Comparison of ENCODE assay signal across 1 cellular context in genomic region chr14:105473677-105474477, GRCh38.
TF ChIP-seq lines count a peak whose summit lies in the region.

No MANE protein-coding gene starts in this region.

TF ChIP-seq in HepG2, 621 proteins besides CTCF, POLR2A, EP300 and RAD21:
- TF ChIP-seq MAFF (IDR thresholded peaks at IDR 0.05; ENCODE audit: low read depth, low read length) (no peak), HNF4G (IDR thresholded peaks at IDR 0.05; ENCODE audit: borderline replicate concordance, low read depth, low read length) (no peak), HNF4G (CRISPR knock-in tag; IDR thresholded peaks at IDR 0.05; ENCODE audit: borderline replicate concordance, low read depth) (no peak), HNRNPLL (IDR thresholded peaks at IDR 0.05; ENCODE audit: low read depth, low read length, poor library complexity, severe bottlenecking) (peak; percentile 30), SMARCE1 (IDR thresholded peaks at IDR 0.05; ENCODE audit: borderline replicate concordance) (no peak), RFX3 (CRISPR knock-in tag; IDR thresholded peaks at IDR 0.05) (peak; percentile 77), XBP1 (CRISPR knock-in tag; IDR thresholded peaks at IDR 0.05) (no peak), MBNL3 (CRISPR knock-in tag; conservative IDR thresholded peaks at IDR 0.05) (no peak), SIN3A (IDR thresholded peaks at IDR 0.05; ENCODE audit: borderline replicate concordance, low read depth, low read length) (peak; percentile 37; the same call in 1 of the 2 replicates), ZFP82 (CRISPR knock-in tag; IDR thresholded peaks at IDR 0.05; ENCODE audit: borderline replicate concordance) (no peak), RFX1 (IDR thresholded peaks at IDR 0.05) (peak; percentile 83), TAF1 (CRISPR knock-in tag; IDR thresholded peaks at IDR 0.05) (no peak), SKI (IDR thresholded peaks at IDR 0.05; ENCODE audit: partially characterized antibody) (peak; percentile 52), NRL (CRISPR knock-in tag; IDR thresholded peaks at IDR 0.05; ENCODE audit: borderline replicate concordance) (0 out of 2 replicates have a peak, but pooled peaks have one; percentile 34), HES4 (CRISPR knock-in tag; IDR thresholded peaks at IDR 0.05; ENCODE audit: borderline replicate concordance) (no peak), MXI1 (IDR thresholded peaks at IDR 0.05; ENCODE audit: borderline replicate concordance, low read depth, low read length) (peak; percentile 81; the same call in 2 of the 3 replicates), ZNF230 (CRISPR knock-in tag; IDR thresholded peaks at IDR 0.05) (no peak), KAT8 (CRISPR knock-in tag; IDR thresholded peaks at IDR 0.05) (no peak), RFX5 (IDR thresholded peaks at IDR 0.05; ENCODE audit: low read depth, low read length) (peak; percentile 80; the same call in 1 of the 2 replicates), ZNF703 (CRISPR knock-in tag; IDR thresholded peaks at IDR 0.05; ENCODE audit: borderline replicate concordance) (no peak), RBAK (CRISPR knock-in tag; IDR thresholded peaks at IDR 0.05) (no peak), SAP130 (CRISPR knock-in tag; IDR thresholded peaks at IDR 0.05; ENCODE audit: low read depth) (peak; percentile 62), ARNT (IDR thresholded peaks at IDR 0.05) (no peak), XRCC5 (optimal IDR thresholded peaks at IDR 0.05; ENCODE audit: low read length) (no peak), ASH2L (IDR thresholded peaks at IDR 0.05; ENCODE audit: insufficient read length, low read depth, low read length) (no peak), AHDC1 (CRISPR knock-in tag; IDR thresholded peaks at IDR 0.05; ENCODE audit: borderline replicate concordance) (no peak), RBM22 (optimal IDR thresholded peaks at IDR 0.05; ENCODE audit: low read length) (no peak), EEA1 (CRISPR knock-in tag; IDR thresholded peaks at IDR 0.05; ENCODE audit: borderline replicate concordance) (no peak), ZNF737 (CRISPR knock-in tag; IDR thresholded peaks at IDR 0.05; ENCODE audit: borderline replicate concordance) (no peak), ZNF784 (CRISPR knock-in tag; IDR thresholded peaks at IDR 0.05; ENCODE audit: borderline replicate concordance) (no peak), GTF3A (CRISPR knock-in tag; conservative IDR thresholded peaks at IDR 0.05) (no peak), ZNF235 (CRISPR knock-in tag; IDR thresholded peaks at IDR 0.05; ENCODE audit: borderline replicate concordance) (no peak), NKX3-1 (CRISPR knock-in tag; IDR thresholded peaks at IDR 0.05) (no peak), GATAD2A (CRISPR knock-in tag; IDR thresholded peaks at IDR 0.05) (no peak), ELF4 (CRISPR knock-in tag; IDR thresholded peaks at IDR 0.05; ENCODE audit: borderline replicate concordance) (no peak), EHMT2 (IDR thresholded peaks at IDR 0.05; ENCODE audit: borderline replicate concordance, low read depth, low read length) (no peak), ZBTB7A (CRISPR knock-in tag; IDR thresholded peaks at IDR 0.05) (no peak), KDM4B (CRISPR knock-in tag; IDR thresholded peaks at IDR 0.05) (no peak), MBD4 (IDR thresholded peaks at IDR 0.05; ENCODE audit: borderline replicate concordance, low read length) (no peak), NFKB2 (CRISPR knock-in tag; IDR thresholded peaks at IDR 0.05; ENCODE audit: borderline replicate concordance) (no peak), HNRNPK (IDR thresholded peaks at IDR 0.05; ENCODE audit: low read depth, low read length, poor library complexity, severe bottlenecking) (no peak), ARID4A (CRISPR knock-in tag; IDR thresholded peaks at IDR 0.05; ENCODE audit: borderline replicate concordance) (peak; percentile 74), MEF2D (CRISPR knock-in tag; IDR thresholded peaks at IDR 0.05) (no peak), FOXO4 (CRISPR knock-in tag; conservative IDR thresholded peaks at IDR 0.05) (no peak), SSRP1 (CRISPR knock-in tag; IDR thresholded peaks at IDR 0.05) (no peak), JUND (CRISPR knock-in tag; IDR thresholded peaks at IDR 0.05) (no peak), HDAC2 (CRISPR knock-in tag; IDR thresholded peaks at IDR 0.05) (no peak), SKIL (CRISPR knock-in tag; IDR thresholded peaks at IDR 0.05; ENCODE audit: borderline replicate concordance) (no peak), ZMYM2 (CRISPR knock-in tag; IDR thresholded peaks at IDR 0.05) (no peak), ZNF558 (CRISPR knock-in tag; IDR thresholded peaks at IDR 0.05; ENCODE audit: borderline replicate concordance) (no peak), ZNF746 (CRISPR knock-in tag; IDR thresholded peaks at IDR 0.05) (no peak), ZNF484 (CRISPR knock-in tag; IDR thresholded peaks at IDR 0.05; ENCODE audit: borderline replicate concordance, low read depth) (no peak), PRDM10 (CRISPR knock-in tag; IDR thresholded peaks at IDR 0.05; ENCODE audit: low read depth) (no peak)
